In the genomic region with DNA sequence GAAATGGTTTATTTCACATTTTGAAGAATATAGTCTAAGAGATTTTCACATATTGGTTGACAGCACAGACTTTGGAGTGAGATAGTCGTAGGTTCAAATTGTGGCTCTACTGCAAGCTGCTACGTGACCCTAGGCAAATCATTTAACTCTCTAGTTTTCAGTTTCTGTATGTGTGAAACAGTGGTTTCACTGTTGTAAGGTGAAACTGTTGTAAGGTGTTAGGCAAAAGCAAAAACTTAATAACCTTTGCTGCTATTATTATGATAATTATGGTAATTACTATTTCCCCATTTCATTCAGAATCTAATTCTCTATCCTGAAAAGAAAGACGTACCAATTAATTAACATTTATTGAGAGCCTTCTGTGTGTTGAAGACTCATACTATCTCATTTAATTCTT, we compare ENCODE assay signal across 13 cellular contexts.
A peak's percentile ranks its signal among the peaks of the same experiment; 100 is the strongest.
DNase-seq lines count a peak whose midpoint lies in the region; ATAC-seq and TF ChIP-seq lines count a peak whose summit lies in the region.
"Had no signal": no experiment of that assay in that cellular context is flagged by ENCODE, and none has a peak within 500 bp of the region (broad histone marks: within the 10 kb centered on the region; RNA-seq: fewer than 3 reads in every experiment).

No MANE protein-coding gene starts in this region.

- H3K4me1 ChIP-seq in mammary epithelial cell (ENCODE audit: insufficient read depth, low read length) (no peaks in the 10 kb centered on the region), ascending aorta (no peaks in the 10 kb centered on the region)
- H3K4me1 ChIP-seq: suprapubic skin had no signal

- peak; percentile 99 for ATAC-seq in GM18873 (IDR thresholded peaks at IDR 0.05; ENCODE audit: low FRiP score, unreplicated experiment)
- ATAC-seq in GM21528 (IDR thresholded peaks at IDR 0.05; ENCODE audit: low FRiP score, unreplicated experiment), result peak; percentile 99
- ATAC-seq in HG03097 (IDR thresholded peaks at IDR 0.05; ENCODE audit: low FRiP score, unreplicated experiment), result peak; percentile 91
- no peak for ATAC-seq in sciatic nerve
- ATAC-seq: HCT116, PC-3 had no signal

- no peaks in the 10 kb centered on the region for H3K9me3 ChIP-seq in mammary epithelial cell (replicated peaks; ENCODE audit: insufficient read depth, low read length)
- no peaks in the 10 kb centered on the region for H3K9me3 ChIP-seq in ascending aorta
- H3K9me3 ChIP-seq: suprapubic skin had no signal

- no peaks in the 10 kb centered on the region for H3K27me3 Mint-ChIP-seq in activated T-helper 2 cell treated with anti-CD3 and anti-CD28 coated beads, Interferon-gamma antibody, Interleukin-2, Interleukin-4, amounts not matched to agents 10 μg/mL and 5 μg/mL and 100 μg/mL, durations not matched to agents 14 hours and 24 hours and 36 hours (ENCODE audit: low read depth)

- 94% methylated on average over 3 of the region's 3 CpGs for WGBS in mammary epithelial cell (ENCODE audit: low coverage, missing lambda C conversion rate)

- DNase-seq in activated T-helper 2 cell treated with anti-CD3 and anti-CD28 coated beads, Interferon-gamma antibody, Interleukin-2, Interleukin-4, amounts not matched to agents 10 μg/mL and 5 μg/mL and 100 μg/mL, durations not matched to agents 14 hours and 24 hours and 36 hours (ENCODE audit: low spot score), result no peak
- no peak for DNase-seq in stimulated activated CD4-positive, alpha-beta T cell treated with anti-CD3 and anti-CD28 coated beads, Interleukin-1b, Interleukin-23, amount 100 ng/mL, for 48 hours
- DNase-seq in mammary epithelial cell, result no peak
- DNase-seq in sciatic nerve (ENCODE audit: low spot score), result no peak
- no peak for DNase-seq in ascending aorta (ENCODE audit: low spot score in 2 of 2)
- DNase-seq: DMS153, PC-3 had no signal

- peaks cover 10% of the 10 kb centered on the region for H3K36me3 ChIP-seq in mammary epithelial cell (ENCODE audit: insufficient read depth, low read length)
- H3K36me3 ChIP-seq in ascending aorta, result peaks cover 14 to 21% of the 10 kb centered on the region in 2 donors

- BruUV-seq in mammary epithelial cell (replicated peaks; lab: Mats Ljungman, UMichigan), result no TSS peak

- H3K27me3 ChIP-seq in mammary epithelial cell (ENCODE audit: insufficient read depth, low read length), result no peaks in the 10 kb centered on the region
- H3K27me3 ChIP-seq in ascending aorta, result no peaks in the 10 kb centered on the region
- H3K27me3 ChIP-seq: suprapubic skin had no signal

- no peak overlapping the region for H3K4me2 ChIP-seq in mammary epithelial cell (ENCODE audit: insufficient read depth, low read depth, low read length)

- H3K4me3 ChIP-seq in mammary epithelial cell (replicated peaks in 1 of 3; ENCODE audit: insufficient read depth in 1 of 3, low read depth in 2 of 3, low read length in 3 of 3) (no peak overlapping the region), ascending aorta (no peak overlapping the region)
- H3K4me3 ChIP-seq: suprapubic skin had no signal

- peaks cover 20% of the 10 kb centered on the region for H3K4me1 Mint-ChIP-seq in activated T-helper 2 cell treated with anti-CD3 and anti-CD28 coated beads, Interferon-gamma antibody, Interleukin-2, Interleukin-4, amounts not matched to agents 10 μg/mL and 5 μg/mL and 100 μg/mL, durations not matched to agents 14 hours and 24 hours and 36 hours (ENCODE audit: low read depth)
- H3K4me1 Mint-ChIP-seq: neural crest cell had no signal

- H4K20me1 ChIP-seq in mammary epithelial cell (ENCODE audit: insufficient read depth, low read length), result no peaks in the 10 kb centered on the region

- no peak overlapping the region for H3K4me3 Mint-ChIP-seq in activated T-helper 2 cell treated with anti-CD3 and anti-CD28 coated beads, Interferon-gamma antibody, Interleukin-2, Interleukin-4, amounts not matched to agents 10 μg/mL and 5 μg/mL and 100 μg/mL, durations not matched to agents 14 hours and 24 hours and 36 hours (ENCODE audit: low read depth)
- H3K4me3 Mint-ChIP-seq: neural crest cell had no signal

- dilution Hi-C loops in mammary epithelial cell (cut with HindIII; ENCODE audit: low sequenced_read_pairs), result no loop called here

- peaks cover 45% of the 10 kb centered on the region for H3K36me3 Mint-ChIP-seq in activated T-helper 2 cell treated with anti-CD3 and anti-CD28 coated beads, Interferon-gamma antibody, Interleukin-2, Interleukin-4, amounts not matched to agents 10 μg/mL and 5 μg/mL and 100 μg/mL, durations not matched to agents 14 hours and 24 hours and 36 hours (ENCODE audit: low read depth)

- in situ Hi-C loops in mammary epithelial cell (cut with MboI; ENCODE audit: low sequenced_read_pairs in 2 of 2), result no loop called here

- H2AFZ ChIP-seq in mammary epithelial cell (ENCODE audit: low read depth, low read length), result no peak overlapping the region

- TF ChIP-seq CTCF in mammary epithelial cell (conservative IDR thresholded peaks at IDR 0.05 in 1 of 2, IDR thresholded peaks at IDR 0.05 in 1 of 2; ENCODE audit: extremely low read depth in 1 of 2, insufficient read depth in 1 of 2, low read depth in 1 of 2, low read length in 2 of 2), result no peak
- no peak for TF ChIP-seq CTCF in ascending aorta (IDR thresholded peaks at IDR 0.05)

- no peaks in the 10 kb centered on the region for H3K79me2 ChIP-seq in mammary epithelial cell (ENCODE audit: insufficient read depth, low read length)

- H3K27ac ChIP-seq in mammary epithelial cell (ENCODE audit: insufficient read depth, low read depth, low read length), result no peak overlapping the region
- H3K27ac ChIP-seq in ascending aorta, result no peak overlapping the region
- H3K27ac ChIP-seq: suprapubic skin had no signal

- no peak overlapping the region for H3K9ac ChIP-seq in mammary epithelial cell (ENCODE audit: insufficient read depth, low read length)

- intact Hi-C loops in activated T-helper 2 cell treated with anti-CD3 and anti-CD28 coated beads, Interferon-gamma antibody, Interleukin-2, Interleukin-4, amounts not matched to agents 10 μg/mL and 5 μg/mL and 100 μg/mL, durations not matched to agents 14 hours and 24 hours and 36 hours (cut with micrococcal nuclease), result loop anchor here (2.0 kb wide), 3 partner anchors 28 to 140 kb away; a partner anchor contains a TSS
- intact Hi-C loops in mammary epithelial cell (cut with micrococcal nuclease) (no loop called here), sciatic nerve (cut with DNase I) (no loop called here), ascending aorta (cut with DNase I) (no loop called here)

- H3K27ac Mint-ChIP-seq in activated T-helper 2 cell treated with anti-CD3 and anti-CD28 coated beads, Interferon-gamma antibody, Interleukin-2, Interleukin-4, amounts not matched to agents 10 μg/mL and 5 μg/mL and 100 μg/mL, durations not matched to agents 14 hours and 24 hours and 36 hours, result peak overlapping the region; percentile 1

- H3K9me3 Mint-ChIP-seq in activated T-helper 2 cell treated with anti-CD3 and anti-CD28 coated beads, Interferon-gamma antibody, Interleukin-2, Interleukin-4, amounts not matched to agents 10 μg/mL and 5 μg/mL and 100 μg/mL, durations not matched to agents 14 hours and 24 hours and 36 hours, result no peaks in the 10 kb centered on the region
- H3K9me3 Mint-ChIP-seq: neural crest cell had no signal

- CTCF ChIA-PET in mammary epithelial cell (lab: Charles Lee; ENCODE audit: low non-redundant PET), result no interaction called here
